ENCODE assay signal across 8 cellular contexts in genomic region chr11:111937461-111937769, GRCh38. TPM values are rescaled to one million over a fixed set of nuclear protein-coding genes. Genes with fewer than 3 reads are reported as not detected.
A peak's percentile ranks its signal among the peaks of the same experiment; 100 is the strongest.
DNase-seq lines count a peak whose midpoint lies in the region; ATAC-seq and TF ChIP-seq lines count a peak whose summit lies in the region.

No MANE protein-coding gene starts in this region.

- no peaks in the 10 kb centered on the region for H3K36me3 ChIP-seq in iPS-18a (ENCODE audit: control insufficient read depth, low read depth, low read length)
- no peaks in the 10 kb centered on the region for H3K36me3 ChIP-seq in spleen

- DNase-seq in HFFc6, result no peak
- no peak for DNase-seq in spleen
- DNase-seq in SHP77 treated with DMSO at 0.1 percent for 48 hours (lab: John Stamatoyannopoulos, UW), result no peak
- no peak for DNase-seq in KG1 (lab: John Stamatoyannopoulos, UW)
- DNase-seq in NOMO-1 (lab: John Stamatoyannopoulos, UW; ENCODE audit: unreplicated experiment in 2 of 2), result no peak

- H3K27me3 ChIP-seq in iPS-18a (ENCODE audit: control insufficient read depth, insufficient read depth, low read length), result no peaks in the 10 kb centered on the region
- peaks cover 0 to 4% (median 0%) of the 10 kb centered on the region in 7 donors for H3K27me3 ChIP-seq in spleen (replicated peaks in 1 of 7)

- H3K36me3 Mint-ChIP-seq in HFFc6 (ENCODE audit: low read depth), result no peaks in the 10 kb centered on the region
- H3K36me3 Mint-ChIP-seq in activated T-helper 17 cell treated with anti-CD3 and anti-CD28 coated beads, Interleukin-2, amount 50 U/mL, for 72 hours (ENCODE audit: low read depth), result peaks cover 14% of the 10 kb centered on the region

- H3K4me1 Mint-ChIP-seq in HFFc6 (ENCODE audit: low read depth), result peaks cover 72% of the 10 kb centered on the region
- H3K4me1 Mint-ChIP-seq in activated T-helper 17 cell treated with anti-CD3 and anti-CD28 coated beads, Interleukin-2, amount 50 U/mL, for 72 hours, result peaks cover 34% of the 10 kb centered on the region

- no peaks in the 10 kb centered on the region; the same call in 1 of the 2 replicates for H3K27me3 Mint-ChIP-seq in HFFc6 (ENCODE audit: insufficient read depth)
- H3K27me3 Mint-ChIP-seq in activated T-helper 17 cell treated with anti-CD3 and anti-CD28 coated beads, Interleukin-2, amount 50 U/mL, for 72 hours, result no peaks in the 10 kb centered on the region

- peak overlapping the region; percentile 91 for H3K4me3 Mint-ChIP-seq in HFFc6
- H3K4me3 Mint-ChIP-seq in activated T-helper 17 cell treated with anti-CD3 and anti-CD28 coated beads, Interleukin-2, amount 50 U/mL, for 72 hours, result peak overlapping the region; percentile 94

- H3K9me3 Mint-ChIP-seq in HFFc6, result no peaks in the 10 kb centered on the region
- H3K9me3 Mint-ChIP-seq in activated T-helper 17 cell treated with anti-CD3 and anti-CD28 coated beads, Interleukin-2, amount 50 U/mL, for 72 hours, result no peaks in the 10 kb centered on the region

- H3K4me1 ChIP-seq in iPS-18a (ENCODE audit: control insufficient read depth, low read depth, low read length), result peaks cover 27% of the 10 kb centered on the region
- peaks cover 13 to 44% (median 37%) of the 10 kb centered on the region in 6 donors for H3K4me1 ChIP-seq in spleen

- H3K9me3 ChIP-seq in iPS-18a (ENCODE audit: control insufficient read depth, low read depth, low read length) (no peaks in the 10 kb centered on the region), spleen (no peaks in the 10 kb centered on the region)

- WGBS in spleen, 5 donors, result 12 to 22% (median 21%) methylated on average over 6 to 9 of the region's 9 CpGs

- TF ChIP-seq CTCF in HFFc6 (IDR thresholded peaks at IDR 0.05) (no peak), spleen (IDR thresholded peaks at IDR 0.05 in 8 of 11, conservative IDR thresholded peaks at IDR 0.05 in 3 of 11) (no peak)

- H3K4me3 ChIP-seq in iPS-18a (ENCODE audit: low read length) (peak overlapping the region; percentile 73), spleen (peak overlapping the region; percentile 53 to 84 (median 71))

- ATAC-seq in activated T-helper 17 cell treated with anti-CD3 and anti-CD28 coated beads, Interleukin-2, amount 50 U/mL, for 72 hours (replicated peaks), result no peak
- ATAC-seq in GM19035 (IDR thresholded peaks at IDR 0.05; ENCODE audit: unreplicated experiment), result no peak

- H3K9ac ChIP-seq in iPS-18a (ENCODE audit: low read length), result peak overlapping the region; percentile 67

- TF ChIP-seq POLR2A in spleen (IDR thresholded peaks at IDR 0.05), result no peak

- intact Hi-C loops in spleen (cut with DNase I; ENCODE audit: low total_unique reads), result loop anchor here (10.0 kb wide), 1 partner anchor 47 kb away; no protein-coding TSS in a partner anchor

- peak overlapping the region; percentile 84; the same call in 1 of the 2 replicates for H3K27ac Mint-ChIP-seq in HFFc6
- peak overlapping the region; percentile 99 for H3K27ac Mint-ChIP-seq in activated T-helper 17 cell treated with anti-CD3 and anti-CD28 coated beads, Interleukin-2, amount 50 U/mL, for 72 hours

- no peak overlapping the region for H3K27ac ChIP-seq in iPS-18a (ENCODE audit: low read length)
- H3K27ac ChIP-seq in spleen, result peak overlapping the region in 3 of 8 donors; percentile 13 to 39 (median 32)

RNA-seq across cellular contexts. Expression of gene DIXDC1, which starts 0.3 kb away (rescaled TPM):
- total RNA-seq in HFFc6 (2021; fragmentation: NEBNext Ultra II Directional; extraction: Animal tissue kit (Norgen Biotek cat#: 25700)), result 10 to 100 TPM in 1 of 6 experiments, 1 to 10 TPM in 5; 8.4 to 11.2 (median 9.7) TPM
- total RNA-seq in activated T-helper 17 cell treated with anti-CD3 and anti-CD28 coated beads, Interleukin-2, amount 50 U/mL, for 72 hours, result 10 to 100 TPM; 11.3 to 27.4 TPM
- total RNA-seq in spleen, result 10 to 100 TPM in 2 of 7 donors, 1 to 10 TPM in 5; 1.7 to 14.4 (median 7.5) TPM
- polyA plus RNA-seq in spleen, result 1 to 10 TPM in 1 of 3 donors, under 1 TPM in 2; 0.78 to 1.2 (median 0.89) TPM

RNA-seq across cellular contexts. Expression of gene C11orf52, which starts 18.7 kb away (rescaled TPM):
- under 1 TPM; 0.35 to 0.96 (median 0.64) TPM for total RNA-seq in HFFc6 (2021; fragmentation: NEBNext Ultra II Directional; extraction: Animal tissue kit (Norgen Biotek cat#: 25700))
- total RNA-seq in activated T-helper 17 cell treated with anti-CD3 and anti-CD28 coated beads, Interleukin-2, amount 50 U/mL, for 72 hours, result not detected
- 1 to 10 TPM in 2 of 7 donors, under 1 TPM in 3, not detected in 2; 0.32 to 1.5 (median 0.44) TPM for total RNA-seq in spleen
- polyA plus RNA-seq in spleen, result under 1 TPM; 0.52 to 0.86 (median 0.74) TPM

RNA-seq across cellular contexts. Expression of gene HSPB2, which starts 24.9 kb away (rescaled TPM):
- total RNA-seq in HFFc6 (2021; fragmentation: NEBNext Ultra II Directional; extraction: Animal tissue kit (Norgen Biotek cat#: 25700)), result 1 to 10 TPM; 1.7 to 7.8 (median 5.4) TPM
- total RNA-seq in activated T-helper 17 cell treated with anti-CD3 and anti-CD28 coated beads, Interleukin-2, amount 50 U/mL, for 72 hours, result under 1 TPM in 1 of 2 donors, not detected in 1; 0.32 TPM
- 1 to 10 TPM in 3 of 7 donors, under 1 TPM in 2, not detected in 2; 0.60 to 1.9 (median 1.4) TPM for total RNA-seq in spleen
- 1 to 10 TPM; 2.8 to 6.0 (median 3.4) TPM for polyA plus RNA-seq in spleen

RNA-seq across cellular contexts. Expression of gene CRYAB, which starts 25.8 kb away (rescaled TPM):
- total RNA-seq in HFFc6 (2021; fragmentation: NEBNext Ultra II Directional; extraction: Animal tissue kit (Norgen Biotek cat#: 25700)), result 100 to 1,000 TPM in 4 of 6 experiments, 10 to 100 TPM in 2; 49.6 to 125 (median 103) TPM
- not detected for total RNA-seq in activated T-helper 17 cell treated with anti-CD3 and anti-CD28 coated beads, Interleukin-2, amount 50 U/mL, for 72 hours
- 10 to 100 TPM; 11.2 to 78.7 (median 51.2) TPM for total RNA-seq in spleen
- polyA plus RNA-seq in spleen, result 10 to 100 TPM; 26.1 to 63.3 (median 58.5) TPM

RNA-seq across cellular contexts. Expression of gene CFAP68, which starts 58.1 kb away (rescaled TPM):
- 10 to 100 TPM; 10.3 to 15.6 (median 12.5) TPM for total RNA-seq in HFFc6 (2021; fragmentation: NEBNext Ultra II Directional; extraction: Animal tissue kit (Norgen Biotek cat#: 25700))
- total RNA-seq in activated T-helper 17 cell treated with anti-CD3 and anti-CD28 coated beads, Interleukin-2, amount 50 U/mL, for 72 hours, result 10 to 100 TPM; 19.5 to 22.4 TPM
- total RNA-seq in spleen, result 10 to 100 TPM in 6 of 7 donors, 1 to 10 TPM in 1; 9.4 to 15.3 (median 12.4) TPM
- 10 to 100 TPM; 18.5 to 37.1 (median 29.4) TPM for polyA plus RNA-seq in spleen
